ENCODE assay signal across 11 cellular contexts in the genomic region with DNA sequence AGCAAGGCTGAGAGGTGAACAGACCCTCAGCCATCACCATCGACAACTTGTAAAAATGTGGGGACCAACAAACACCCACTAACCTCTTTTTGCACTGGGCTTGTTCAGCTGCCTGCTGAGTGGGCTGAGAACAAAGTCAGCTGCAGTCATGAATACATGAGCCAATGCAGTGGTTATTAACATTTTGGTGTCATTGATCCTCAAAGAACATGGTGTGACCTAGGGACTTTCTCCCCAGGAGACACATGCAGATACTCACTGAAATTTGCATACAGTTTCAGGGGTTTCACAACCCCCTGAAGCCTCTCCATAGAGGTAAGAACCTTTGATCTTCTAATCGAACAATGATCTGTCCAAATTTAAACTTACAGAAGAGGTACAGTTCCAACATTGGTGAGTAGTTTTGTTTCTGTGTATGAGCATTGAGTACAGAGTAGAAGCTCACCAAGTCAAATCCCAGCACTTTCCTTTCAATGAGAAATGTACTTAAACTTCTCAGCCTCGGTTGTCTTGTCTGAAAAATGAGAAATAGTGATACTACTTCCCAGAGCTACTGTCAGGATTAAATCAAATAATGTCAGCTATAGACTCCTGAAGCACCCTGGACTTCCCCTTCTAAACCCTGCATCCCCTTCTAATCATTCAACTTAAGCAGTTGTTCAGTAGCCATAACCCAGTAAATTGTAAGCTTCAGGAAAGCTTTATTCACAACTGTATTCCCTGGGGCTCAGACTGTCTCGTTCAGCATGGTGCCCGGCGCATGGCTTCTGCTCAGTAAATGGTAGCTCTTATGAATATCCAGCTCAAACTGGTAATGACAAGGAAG.
DNase-seq lines count a peak whose midpoint lies in the region; ATAC-seq and TF ChIP-seq lines count a peak whose summit lies in the region.
"Had no signal": no experiment of that assay in that cellular context is flagged by ENCODE, and none has a peak within 500 bp of the region (broad histone marks: within the 10 kb centered on the region; RNA-seq: fewer than 3 reads in every experiment).

No MANE protein-coding gene starts in this region.

- ATAC-seq in GM18502 (IDR thresholded peaks at IDR 0.05; ENCODE audit: poor library complexity, unreplicated experiment) (peak; percentile 84), GM19452 (IDR thresholded peaks at IDR 0.05; ENCODE audit: unreplicated experiment) (peak; percentile 82), HG03103 (IDR thresholded peaks at IDR 0.05; ENCODE audit: low read depth, unreplicated experiment) (peak; percentile 74), left lobe of liver (peak; percentile 39)

- no peaks in the 10 kb centered on the region for H3K36me3 ChIP-seq in effector memory CD4-positive, alpha-beta T cell (ENCODE audit: control insufficient read depth, insufficient read depth, low read length)
- H3K36me3 ChIP-seq in suprapubic skin, result no peaks in the 10 kb centered on the region

- TF ChIP-seq POLR2A in suprapubic skin (IDR thresholded peaks at IDR 0.05), result no peak

- H3K4me3 ChIP-seq in effector memory CD4-positive, alpha-beta T cell (ENCODE audit: insufficient read depth, low read depth, low read length, poor library complexity, severe bottlenecking), result no peak overlapping the region
- H3K4me3 ChIP-seq in suprapubic skin, result no peak overlapping the region

- H3K27ac Mint-ChIP-seq in nephron progenitor cell, result no peak overlapping the region

- no peaks in the 10 kb centered on the region for H3K9me3 Mint-ChIP-seq in nephron progenitor cell

- no peak for TF ChIP-seq EP300 in suprapubic skin (IDR thresholded peaks at IDR 0.05)

- no peaks in the 10 kb centered on the region for H3K27me3 ChIP-seq in effector memory CD4-positive, alpha-beta T cell (replicated peaks; ENCODE audit: control insufficient read depth, insufficient read depth, low read length, poor library complexity, severe bottlenecking)
- no peaks in the 10 kb centered on the region for H3K27me3 ChIP-seq in suprapubic skin

- no peaks in the 10 kb centered on the region for H3K4me1 Mint-ChIP-seq in nephron progenitor cell

- no peak overlapping the region for H3K4me3 Mint-ChIP-seq in nephron progenitor cell

- H3K27ac ChIP-seq in effector memory CD4-positive, alpha-beta T cell (ENCODE audit: insufficient read depth, low read length, poor library complexity, severe bottlenecking), result no peak overlapping the region
- H3K27ac ChIP-seq in suprapubic skin, result no peak overlapping the region
- H3K27ac ChIP-seq: epithelial cell of prostate had no signal

- WGBS in suprapubic skin, result 86% methylated on average over 6 of the region's 6 CpGs

- H3K27me3 Mint-ChIP-seq in nephron progenitor cell (ENCODE audit: low read depth, poor library complexity), result peaks cover 6% of the 10 kb centered on the region

- H3K9me3 ChIP-seq in effector memory CD4-positive, alpha-beta T cell (ENCODE audit: control insufficient read depth, low read length), result no peaks in the 10 kb centered on the region
- H3K9me3 ChIP-seq in suprapubic skin, result no peaks in the 10 kb centered on the region

- H3K36me3 Mint-ChIP-seq in nephron progenitor cell (ENCODE audit: low read depth), result no peaks in the 10 kb centered on the region

- TF ChIP-seq CTCF in nephron progenitor cell (IDR thresholded peaks at IDR 0.05) (no peak), suprapubic skin (IDR thresholded peaks at IDR 0.05) (no peak)

- H3K4me1 ChIP-seq in effector memory CD4-positive, alpha-beta T cell (ENCODE audit: control insufficient read depth, insufficient read depth, low read length, poor library complexity, severe bottlenecking), result no peaks in the 10 kb centered on the region
- peaks cover 6% of the 10 kb centered on the region for H3K4me1 ChIP-seq in suprapubic skin

- DNase-seq in left lobe of liver (ENCODE audit: low spot score) (no peak), nephron progenitor cell (no peak), suprapubic skin (ENCODE audit: low spot score in 2 of 2) (no peak), HuH-7.5 (ENCODE audit: low spot score) (no peak)
- no peak for DNase-seq in effector memory CD4-positive, alpha-beta T cell
- DNase-seq: GDM1, MV-4-11 had no signal
